In genomic region chr10:3874988-3875841, GRCh38 we compare ENCODE assay signal across 8 cellular contexts.
DNase-seq lines count a peak whose midpoint lies in the region; ATAC-seq and TF ChIP-seq lines count a peak whose summit lies in the region.

No MANE protein-coding gene starts in this region.

- H3K4me3 Mint-ChIP-seq in CD4-positive, alpha-beta T cell = peak overlapping the region; percentile 69
- peak overlapping the region; percentile 0 for H3K4me3 Mint-ChIP-seq in activated CD8-positive, alpha-beta T cell treated with anti-CD3 and anti-CD28 coated beads for 36 hours
- no peak overlapping the region for H3K4me3 Mint-ChIP-seq in neural crest cell

- no peaks in the 10 kb centered on the region for H3K36me3 ChIP-seq in BE2C

- peaks cover 62% of the 10 kb centered on the region for H3K4me1 Mint-ChIP-seq in CD4-positive, alpha-beta T cell (ENCODE audit: low read depth)
- peaks cover 37% of the 10 kb centered on the region for H3K4me1 Mint-ChIP-seq in activated CD8-positive, alpha-beta T cell treated with anti-CD3 and anti-CD28 coated beads for 36 hours (ENCODE audit: low read depth)
- H3K4me1 Mint-ChIP-seq in neural crest cell = peaks cover 11% of the 10 kb centered on the region

- no peak overlapping the region for H3K4me3 ChIP-seq in BE2C (ENCODE audit: low read depth, low read length)

- peak; percentile 60 for ATAC-seq in CD4-positive, alpha-beta T cell (ENCODE audit: poor library complexity)
- ATAC-seq in GM19025 (IDR thresholded peaks at IDR 0.05; ENCODE audit: low read depth, unreplicated experiment) (peak; percentile 64), HG03095 (IDR thresholded peaks at IDR 0.05; ENCODE audit: unreplicated experiment) (peak; percentile 76)
- ATAC-seq in activated CD8-positive, alpha-beta T cell treated with anti-CD3 and anti-CD28 coated beads for 36 hours = peak; percentile 61

- H3K27me3 ChIP-seq in CD4-positive, alpha-beta T cell (ENCODE audit: control insufficient read depth, insufficient read depth, low read length) = no peaks in the 10 kb centered on the region
- no peaks in the 10 kb centered on the region for H3K27me3 ChIP-seq in BE2C

- H3K9me3 Mint-ChIP-seq in CD4-positive, alpha-beta T cell = no peaks in the 10 kb centered on the region
- H3K9me3 Mint-ChIP-seq in activated CD8-positive, alpha-beta T cell treated with anti-CD3 and anti-CD28 coated beads for 36 hours = no peaks in the 10 kb centered on the region
- H3K9me3 Mint-ChIP-seq in neural crest cell = no peaks in the 10 kb centered on the region

- CTCF ChIA-PET in CD4-positive, alpha-beta T cell (lab: Charles Lee) = interaction anchor here (0.5 to 1.6 kb wide), 5 partner anchors 12 to 258 kb away, joined by 3 to 5 read pairs (median 3); no protein-coding TSS in a partner anchor
- CTCF ChIA-PET in activated CD8-positive, alpha-beta T cell treated with anti-CD3 and anti-CD28 coated beads for 36 hours (lab: Charles Lee) = interaction anchor here (0.7 to 1.2 kb wide), 3 partner anchors 46 to 85 kb away, joined by 3 read pairs; no protein-coding TSS in a partner anchor

- no peaks in the 10 kb centered on the region for H3K27me3 Mint-ChIP-seq in CD4-positive, alpha-beta T cell
- H3K27me3 Mint-ChIP-seq in activated CD8-positive, alpha-beta T cell treated with anti-CD3 and anti-CD28 coated beads for 36 hours = no peaks in the 10 kb centered on the region
- H3K27me3 Mint-ChIP-seq in neural crest cell (ENCODE audit: low read depth) = no peaks in the 10 kb centered on the region

- H3K36me3 Mint-ChIP-seq in CD4-positive, alpha-beta T cell (ENCODE audit: low read depth) = no peaks in the 10 kb centered on the region
- H3K36me3 Mint-ChIP-seq in activated CD8-positive, alpha-beta T cell treated with anti-CD3 and anti-CD28 coated beads for 36 hours (ENCODE audit: low read depth) = no peaks in the 10 kb centered on the region
- H3K36me3 Mint-ChIP-seq in neural crest cell (ENCODE audit: low read depth) = no peaks in the 10 kb centered on the region

- peak overlapping the region; percentile 81 for H3K27ac ChIP-seq in CD4-positive, alpha-beta T cell (ENCODE audit: low read depth, low read length)

- POLR2A ChIA-PET in CD4-positive, alpha-beta T cell (lab: Charles Lee) = interaction anchor here (0.7 to 6.8 kb wide), 20 partner anchors 9 to 208 kb away, joined by 3 to 147 read pairs (median 7); partner anchors contain the start of gene KLF6
- POLR2A ChIA-PET in activated CD8-positive, alpha-beta T cell treated with anti-CD3 and anti-CD28 coated beads for 36 hours (lab: Charles Lee) = interaction anchor here (0.6 to 2.6 kb wide), 12 partner anchors 9 to 192 kb away, joined by 3 to 14 read pairs (median 3); partner anchors contain the start of gene KLF6

- TF ChIP-seq CTCF in CD4-positive, alpha-beta T cell (IDR thresholded peaks at IDR 0.05) = no peak
- TF ChIP-seq CTCF in activated CD8-positive, alpha-beta T cell treated with anti-CD3 and anti-CD28 coated beads for 36 hours (IDR thresholded peaks at IDR 0.05) = no peak
- TF ChIP-seq CTCF in neural crest cell (conservative IDR thresholded peaks at IDR 0.05) (no peak), BE2C (IDR thresholded peaks at IDR 0.05; ENCODE audit: low read depth, low read length) (no peak)

- DNase-seq in CD4-positive, alpha-beta T cell = peak in 3 of 10 experiments; percentile 27 to 44 (median 31)
- DNase-seq in activated CD8-positive, alpha-beta T cell treated with anti-CD3 and anti-CD28 coated beads for 36 hours = peak; percentile 37
- DNase-seq in neural crest cell (ENCODE audit: low read depth, low spot score) (no peak), BE2C (no peak), retina (no peak)
- DNase-seq in stimulated activated CD4-positive, alpha-beta T cell treated with anti-CD3 and anti-CD28 coated beads, Interleukin-12 subunit alpha, Interleukin-12 subunit beta, amount 100 ng/mL, for 4 hours = no peak

- no peaks in the 10 kb centered on the region for H3K9me3 ChIP-seq in CD4-positive, alpha-beta T cell (ENCODE audit: control insufficient read depth, low read length)
- H3K9me3 ChIP-seq in BE2C = no peaks in the 10 kb centered on the region

- no peaks in the 10 kb centered on the region for H3K4me1 ChIP-seq in BE2C

- intact Hi-C loops in CD4-positive, alpha-beta T cell (cut with DNase I, micrococcal nuclease) = loop anchor here (2.0 to 10.0 kb wide), 4 partner anchors 22 to 208 kb away; no protein-coding TSS in a partner anchor
- intact Hi-C loops in activated CD8-positive, alpha-beta T cell treated with anti-CD3 and anti-CD28 coated beads for 36 hours (cut with micrococcal nuclease) = no loop called here

- H3K27ac Mint-ChIP-seq in CD4-positive, alpha-beta T cell = peak overlapping the region; percentile 84
- peak overlapping the region; percentile 75 for H3K27ac Mint-ChIP-seq in activated CD8-positive, alpha-beta T cell treated with anti-CD3 and anti-CD28 coated beads for 36 hours
- H3K27ac Mint-ChIP-seq in neural crest cell (ENCODE audit: unreplicated experiment) = peak overlapping the region; percentile 35
